Comparison of ENCODE assay signal across 28 cellular contexts in genomic region chr12:98671459-98671858, GRCh38.
"Had no signal": no experiment of that assay in that cellular context is flagged by ENCODE, and none has a peak within 500 bp of the region (broad histone marks: within the 10 kb centered on the region; RNA-seq: fewer than 3 reads in every experiment).

No MANE protein-coding gene starts in this region.

- H3K9me3 ChIP-seq: lower lobe of right lung, psoas muscle, SK-N-SH, suprapubic skin, tibial artery, upper lobe of right lung had no signal

- H2AFZ ChIP-seq: parathyroid adenoma had no signal

- FAIRE-seq: endometrium had no signal

- H3K4me1 ChIP-seq: lower lobe of right lung, parathyroid adenoma, psoas muscle, suprapubic skin, tibial artery, upper lobe of right lung had no signal

- H3K4me3 ChIP-seq: lower lobe of right lung, psoas muscle, suprapubic skin, tibial artery, upper lobe of right lung had no signal

- H3K9ac ChIP-seq: parathyroid adenoma, SK-N-SH had no signal

- H3K79me2 ChIP-seq: parathyroid adenoma had no signal

- ATAC-seq: activated CD4-positive, alpha-beta T cell treated with anti-CD3 and anti-CD28 coated beads for 36 hours; activated CD8-positive, alpha-beta T cell treated with anti-CD3 and anti-CD28 coated beads, Interleukin-2, amount 10 ng/mL, durations not matched to agents 7 days and 5 days; activated T-cell treated with anti-CD3 and anti-CD28 coated beads, Interleukin-2, amount 50 U/mL, for 72 hours; lower lobe of right lung; psoas muscle; stimulated activated naive B cell treated with anti-CD40 and anti-IgM and Interleukin-4, amounts not matched to agents 10 μg/mL and 1 μg/mL and 100 μg/mL, for 72 hours; T-helper 17 cell; upper lobe of right lung had no signal

- H3K27me3 ChIP-seq: brain microvascular endothelial cell, suprapubic skin, tibial artery, upper lobe of right lung had no signal

- H3K27ac ChIP-seq: brain microvascular endothelial cell, lower lobe of right lung, parathyroid adenoma, psoas muscle, suprapubic skin, tibial artery, upper lobe of right lung had no signal

- DNase-seq: activated CD4-positive, alpha-beta T cell treated with anti-CD3 and anti-CD28 coated beads for 36 hours; activated CD4-positive, CD25-positive, alpha-beta regulatory T cell; activated CD8-positive, alpha-beta T cell treated with anti-CD3 and anti-CD28 coated beads, Interleukin-2, amount 10 ng/mL, durations not matched to agents 7 days and 5 days; activated naive CD4-positive, alpha-beta T cell treated with Interleukin-2 at 50 U/mL for 16 hours; activated T-cell treated with anti-CD3 and anti-CD28 coated beads for 4 hours; activated T-cell treated with anti-CD3 and anti-CD28 coated beads, Interleukin-2, amount 50 U/mL, for 72 hours; aorta; brain microvascular endothelial cell; caudate nucleus; effector CD8-positive, alpha-beta T cell; head of caudate nucleus; hypothalamus; lower lobe of right lung; naive B cell; nephron progenitor cell; psoas muscle; SK-N-SH; stimulated activated CD4-positive, alpha-beta T cell treated with anti-CD3 and anti-CD28 coated beads, Interleukin-15, amount 100 ng/mL, for 24 hours; stimulated activated CD4-positive, alpha-beta T cell treated with anti-CD3 and anti-CD28 coated beads, Interleukin-2, amount 100 ng/mL, for 24 hours; stimulated activated naive B cell treated with anti-CD40 and anti-IgM and Interleukin-4, amounts not matched to agents 10 μg/mL and 1 μg/mL and 100 μg/mL, for 72 hours; SW 1271; T-helper 17 cell; T1000; tibial artery; upper lobe of right lung had no signal

- H3K4me2 ChIP-seq: SK-N-SH had no signal
